ENCODE assay signal across 17 cellular contexts in genomic region chr6:105889902-105890301, GRCh38.
"Had no signal": no experiment of that assay in that cellular context is flagged by ENCODE, and none has a peak within 500 bp of the region (broad histone marks: within the 10 kb centered on the region; RNA-seq: fewer than 3 reads in every experiment).

No MANE protein-coding gene starts in this region.

- H3K36me3 ChIP-seq: SJSA1 had no signal

- DNase-seq: KBM-7, NCI-H1092 treated with DMSO at 0.1 percent for 48 hours, NCI-H1436, NCI-H187 treated with DMSO at 0.1 percent for 48 hours, NCI-H2029 treated with DMSO at 0.1 percent for 48 hours, NCI-H2227 treated with DMSO at 0.1 percent for 48 hours, NCI-H524, NCI-H69, NCI-H774, Right ventricle myocardium superior, RPMI8226, SIG-M5 had no signal

- H3K4me1 ChIP-seq: SJSA1 had no signal

- H3K27ac ChIP-seq: HL-60, SJSA1, SK-N-MC had no signal

- H3K4me3 ChIP-seq: SJSA1, SK-N-MC had no signal

- H3K27me3 ChIP-seq: SJSA1 had no signal

- FAIRE-seq: HTR-8/SVneo, RCC 7860 had no signal

- H3K9me3 ChIP-seq: SJSA1 had no signal
